ENCODE assay signal across 11 cellular contexts in the genomic region with DNA sequence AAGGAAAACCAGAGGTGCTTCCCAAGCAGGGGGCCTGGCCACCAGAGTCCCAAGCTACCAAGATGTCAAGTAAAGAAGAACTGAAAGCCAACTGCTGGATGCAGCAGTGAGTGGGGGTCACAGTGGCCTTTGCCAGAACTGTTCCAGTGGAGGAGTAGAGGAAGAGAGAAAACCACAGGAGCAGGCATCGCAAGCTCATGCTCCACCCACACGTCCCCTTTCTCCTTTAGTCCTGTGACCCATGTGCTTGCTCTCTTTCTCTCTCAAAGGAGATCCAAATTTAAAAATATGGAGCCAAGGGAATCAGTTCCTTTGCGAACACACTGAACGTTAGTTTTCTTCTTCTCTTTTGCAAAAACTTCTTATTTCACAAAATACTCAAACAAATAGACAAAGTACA.
"Had no signal": no experiment of that assay in that cellular context is flagged by ENCODE, and none has a peak within 500 bp of the region (broad histone marks: within the 10 kb centered on the region; RNA-seq: fewer than 3 reads in every experiment).

No MANE protein-coding gene starts in this region.

- H3K4me1 ChIP-seq: body of pancreas had no signal

- H3K4me3 ChIP-seq: body of pancreas, hepatocyte, stomach, thoracic aorta had no signal

- DNase-seq: activated CD4-positive, alpha-beta T cell treated with anti-CD3 and anti-CD28 coated beads for 48 hours; activated CD8-positive, alpha-beta memory T cell treated with anti-CD3 and anti-CD28 coated beads for 24 hours; kidney; retina; stimulated activated CD4-positive, alpha-beta T cell treated with anti-CD3 and anti-CD28 coated beads, Interleukin-4, amount 100 ng/mL, for 1 hour; stimulated activated CD8-positive, alpha-beta memory T cell treated with anti-CD3 and anti-CD28 coated beads, Interleukin-4, amount 100 ng/mL, for 48 hours; stomach; T-helper 2 cell had no signal

- H3K36me3 ChIP-seq: stomach, thoracic aorta had no signal

- H3K9me3 ChIP-seq: body of pancreas, stomach, thoracic aorta had no signal

- H3K27ac ChIP-seq: body of pancreas, hepatocyte, stomach, thoracic aorta had no signal

- H3K27me3 ChIP-seq: body of pancreas, hepatocyte, stomach had no signal
